13 cellular contexts compared by ENCODE assay signal in genomic region chr3:169841171-169841570, GRCh38. TPM values are rescaled to one million over a fixed set of nuclear protein-coding genes. Genes with fewer than 3 reads are reported as not detected.
DNase-seq lines count a peak whose midpoint lies in the region; ATAC-seq and TF ChIP-seq lines count a peak whose summit lies in the region.
"Had no signal": no experiment of that assay in that cellular context is flagged by ENCODE, and none has a peak within 500 bp of the region (broad histone marks: within the 10 kb centered on the region; RNA-seq: fewer than 3 reads in every experiment).

No MANE protein-coding gene starts in this region.

- DNase-seq in naive B cell (peak; percentile 16), RKO (ENCODE audit: low spot score) (no peak), islet precursor cell (no peak), iPS-NIHi11 (ENCODE audit: low spot score) (no peak), NK-92 (lab: John Stamatoyannopoulos, UW; ENCODE audit: unreplicated experiment) (no peak)
- DNase-seq: activated naive CD8-positive, alpha-beta T cell treated with anti-CD3 and anti-CD28 coated beads, Interleukin-2, amount 10 ng/mL, durations not matched to agents 7 days and 5 days; NCI-H2107; SK-N-SH; stimulated activated naive CD4-positive, alpha-beta T cell treated with Interleukin-2 at 50 U/mL for 16 hours had no signal

- no peaks in the 10 kb centered on the region for H3K36me3 Mint-ChIP-seq in IgD-negative memory B cell
- H3K36me3 Mint-ChIP-seq in naive B cell, result no peaks in the 10 kb centered on the region
- H3K36me3 Mint-ChIP-seq: activated naive CD8-positive, alpha-beta T cell treated with anti-CD3 and anti-CD28 coated beads, Interleukin-2, amount 10 ng/mL, durations not matched to agents 7 days and 5 days had no signal

- no peak for TF ChIP-seq CTCF in HEK293 (tag by site-specific recombination; IDR thresholded peaks at IDR 0.05)

- H3K27ac Mint-ChIP-seq in IgD-negative memory B cell, result peak overlapping the region in 2 of 3 donors; percentile 18 to 65
- peak overlapping the region; percentile 48 to 95 (median 82) for H3K27ac Mint-ChIP-seq in naive B cell
- H3K27ac Mint-ChIP-seq: activated naive CD8-positive, alpha-beta T cell treated with anti-CD3 and anti-CD28 coated beads, Interleukin-2, amount 10 ng/mL, durations not matched to agents 7 days and 5 days had no signal

- H3K9me3 ChIP-seq in HEK293 (ENCODE audit: control insufficient read depth, insufficient read depth, low read depth, low read length), result no peaks in the 10 kb centered on the region
- H3K9me3 ChIP-seq: SK-N-SH had no signal

- no peaks in the 10 kb centered on the region for H3K4me1 ChIP-seq in HEK293 (ENCODE audit: control insufficient read depth, insufficient read depth, low read length)

- H3K27ac ChIP-seq in HEK293 (ENCODE audit: extremely low read depth, low read depth, low read length), result no peak overlapping the region
- H3K27ac ChIP-seq: HL-60 had no signal

- H3K9me3 Mint-ChIP-seq in IgD-negative memory B cell, result no peaks in the 10 kb centered on the region
- no peaks in the 10 kb centered on the region for H3K9me3 Mint-ChIP-seq in naive B cell
- H3K9me3 Mint-ChIP-seq: activated naive CD8-positive, alpha-beta T cell treated with anti-CD3 and anti-CD28 coated beads, Interleukin-2, amount 10 ng/mL, durations not matched to agents 7 days and 5 days had no signal

- no peaks in the 10 kb centered on the region for H3K36me3 ChIP-seq in HEK293 (ENCODE audit: control insufficient read depth in 2 of 2, insufficient read depth in 1 of 2, low read length in 2 of 2)

- POLR2A ChIA-PET in HEK293 (lab: Yijun Ruan, JAX), result no interaction called here

- ATAC-seq in GM18868 (IDR thresholded peaks at IDR 0.05; ENCODE audit: unreplicated experiment), result peak; percentile 89
- ATAC-seq in naive B cell (ENCODE audit: low read depth in 2 of 2), result peak; percentile 68 to 71

- peaks cover 29 to 32% (median 30%) of the 10 kb centered on the region in 3 donors for H3K4me1 Mint-ChIP-seq in IgD-negative memory B cell
- peaks cover 40 to 50% (median 48%) of the 10 kb centered on the region in 3 donors for H3K4me1 Mint-ChIP-seq in naive B cell
- H3K4me1 Mint-ChIP-seq: activated naive CD8-positive, alpha-beta T cell treated with anti-CD3 and anti-CD28 coated beads, Interleukin-2, amount 10 ng/mL, durations not matched to agents 7 days and 5 days had no signal

- H3K4me3 Mint-ChIP-seq in IgD-negative memory B cell, result peak overlapping the region in 3 of 4 donors; percentile 23 to 72 (median 39)
- peak overlapping the region in 7 of 8 donors; percentile 62 to 84 (median 76) for H3K4me3 Mint-ChIP-seq in naive B cell
- H3K4me3 Mint-ChIP-seq: activated naive CD8-positive, alpha-beta T cell treated with anti-CD3 and anti-CD28 coated beads, Interleukin-2, amount 10 ng/mL, durations not matched to agents 7 days and 5 days had no signal

- H3K4me3 ChIP-seq in HEK293 (ENCODE audit: low read depth, low read length), result no peak overlapping the region

- CTCF ChIA-PET in HEK293 (lab: Yijun Ruan, JAX), result no interaction called here

- H3K27me3 Mint-ChIP-seq in IgD-negative memory B cell (peaks cover 1% of the 10 kb centered on the region), naive B cell (no peaks in the 10 kb centered on the region)

TF ChIP-seq in HEK293, 187 proteins besides CTCF, POLR2A, EP300 and RAD21:
- no peak for TF ChIP-seq ZNF394 (tag by site-specific recombination; IDR thresholded peaks at IDR 0.05; ENCODE audit: borderline replicate concordance)
- peak; percentile 38 for TF ChIP-seq ZIC2 (tag by site-specific recombination; IDR thresholded peaks at IDR 0.05)
- TF ChIP-seq HOXA7 (CRISPR knock-in tag; IDR thresholded peaks at IDR 0.05; ENCODE audit: borderline replicate concordance), result no peak
- TF ChIP-seq ZBTB17 (tag by site-specific recombination; IDR thresholded peaks at IDR 0.05), result 0 out of 2 replicates have a peak, but pooled peaks have one; percentile 22
- TF ChIP-seq ZNF629 (tag by site-specific recombination; IDR thresholded peaks at IDR 0.05), result no peak
- no peak for TF ChIP-seq ZNF335 (tag by site-specific recombination; conservative IDR thresholded peaks at IDR 0.05)
- no peak for TF ChIP-seq ZSCAN18 (tag by site-specific recombination; IDR thresholded peaks at IDR 0.05)
- TF ChIP-seq SCRT2 (tag by site-specific recombination; IDR thresholded peaks at IDR 0.05), result no peak

RNA-seq across cellular contexts. Expression of gene LRRC34, which starts 28.5 kb away (rescaled TPM):
- polyA plus RNA-seq in IgD-negative memory B cell, result 0.60 TPM
- polyA plus RNA-seq in naive B cell (ENCODE audit: low read depth in 6 of 6), result 1 to 10 TPM in 4 of 6 donors, under 1 TPM in 2; 0.49 to 4.3 (median 1.8) TPM

RNA-seq across cellular contexts. Expression of gene LRRIQ4, which starts 28.5 kb away (rescaled TPM):
- not detected for polyA plus RNA-seq in IgD-negative memory B cell
- polyA plus RNA-seq in naive B cell (ENCODE audit: low read depth in 6 of 6), result under 1 TPM in 1 of 6 donors, not detected in 5; 0.27 TPM
- polyA plus RNA-seq: SK-N-SH had no signal

RNA-seq across cellular contexts. Expression of gene LRRC31, which starts 28.6 kb away (rescaled TPM):
- polyA plus RNA-seq in IgD-negative memory B cell, result not detected
- polyA plus RNA-seq in naive B cell (ENCODE audit: low read depth in 6 of 6), result not detected
- polyA plus RNA-seq: SK-N-SH had no signal
